In the genomic region with DNA sequence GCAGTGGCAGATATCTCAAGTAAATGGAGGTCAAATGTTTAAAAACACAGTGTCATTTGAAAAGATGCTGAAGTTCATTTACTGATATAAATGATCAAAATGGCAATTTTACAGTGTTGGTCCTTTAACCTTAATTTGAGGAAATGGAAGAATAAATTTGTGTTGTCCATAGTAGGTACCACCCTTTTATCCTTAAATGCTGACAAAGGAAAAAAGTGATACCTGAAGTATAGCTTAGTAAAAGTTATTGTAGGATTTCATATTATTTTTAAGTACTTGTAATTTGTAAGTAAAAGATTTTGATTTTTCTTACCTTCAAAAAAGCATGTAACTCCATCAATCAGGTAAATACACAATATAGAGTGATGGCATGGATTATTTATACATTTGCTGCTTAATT, we compare ENCODE assay signal across 35 cellular contexts.
"Had no signal": no experiment of that assay in that cellular context is flagged by ENCODE, and none has a peak within 500 bp of the region (broad histone marks: within the 10 kb centered on the region; RNA-seq: fewer than 3 reads in every experiment).

No MANE protein-coding gene starts in this region.

- DNase-seq: Kasumi-1, MG63, MM.1S, MV-4-11, NCI-H1048, NCI-H1092, NCI-H1092 treated with DMSO at 0.1 percent for 48 hours, NCI-H1105, NCI-H1105 treated with DMSO at 0.1 percent for 48 hours, NCI-H1417, NCI-H1417 treated with DMSO at 0.1 percent for 48 hours, NCI-H1436, NCI-H1436 treated with DMSO at 0.1 percent for 48 hours, NCI-H146, NCI-H1694, NCI-H1694 treated with DMSO at 0.1 percent for 48 hours, NCI-H187, NCI-H187 treated with DMSO at 0.1 percent for 48 hours, NCI-H1930, NCI-H2029, NCI-H2029 treated with DMSO at 0.1 percent for 48 hours, NCI-H2081, NCI-H2081 treated with DMSO at 0.1 percent for 48 hours, NCI-H2107, NCI-H2171, NCI-H2171 treated with DMSO at 0.1 percent for 48 hours, NCI-H2227 treated with DMSO at 0.1 percent for 48 hours, NCI-H226, NCI-H345, NCI-H446, NCI-H446 treated with DMSO at 0.1 percent for 48 hours, NCI-H510A, NCI-H510A treated with DMSO at 0.1 percent for 48 hours, NCI-H524, NCI-H524 treated with DMSO at 0.1 percent for 48 hours had no signal

- H3K36me3 ChIP-seq: MG63 had no signal

- H3K4me3 ChIP-seq: MG63 had no signal
